Comparison of ENCODE assay signal across 1 cellular context in the genomic region with DNA sequence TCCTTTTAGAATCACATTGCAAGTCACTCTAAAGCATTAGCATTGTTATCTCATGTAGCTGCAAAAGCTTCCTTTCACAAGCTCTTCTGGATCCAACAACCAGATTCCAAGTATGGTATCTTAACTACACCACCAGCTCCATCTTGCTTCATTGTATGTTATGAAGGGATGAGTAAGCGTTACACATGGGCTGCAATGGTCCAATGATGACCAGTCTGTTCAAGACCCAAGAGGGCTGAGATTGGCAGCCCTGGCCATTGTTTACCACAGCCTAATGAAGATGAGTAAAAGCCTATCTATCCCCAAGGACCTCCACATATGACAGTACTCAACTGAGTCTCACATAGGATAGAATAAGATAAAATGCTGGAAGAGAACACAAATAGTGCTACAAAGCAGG.
TF ChIP-seq lines count a peak whose summit lies in the region.

No MANE protein-coding gene starts in this region.

TF ChIP-seq in K562, 482 proteins besides CTCF, POLR2A, EP300 and RAD21 (continued from another document and continues in another):
- TF ChIP-seq, protein P1, sequence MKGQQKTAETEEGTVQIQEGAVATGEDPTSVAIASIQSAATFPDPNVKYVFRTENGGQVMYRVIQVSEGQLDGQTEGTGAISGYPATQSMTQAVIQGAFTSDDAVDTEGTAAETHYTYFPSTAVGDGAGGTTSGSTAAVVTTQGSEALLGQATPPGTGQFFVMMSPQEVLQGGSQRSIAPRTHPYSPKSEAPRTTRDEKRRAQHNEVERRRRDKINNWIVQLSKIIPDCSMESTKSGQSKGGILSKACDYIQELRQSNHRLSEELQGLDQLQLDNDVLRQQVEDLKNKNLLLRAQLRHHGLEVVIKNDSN (CRISPR knock-in tag; IDR thresholded peaks at IDR 0.05), result 0 out of 2 replicates have a peak, but pooled peaks have one; percentile 29
- peak; percentile 64; the same call in 1 of the 2 replicates for TF ChIP-seq NFE2 (IDR thresholded peaks at IDR 0.05; ENCODE audit: low read depth)
- no peak for TF ChIP-seq JUN (IDR thresholded peaks at IDR 0.05; ENCODE audit: borderline replicate concordance, low read depth, low read length)
- TF ChIP-seq JUN (CRISPR knock-in tag; IDR thresholded peaks at IDR 0.05; ENCODE audit: borderline replicate concordance), result no peak
- TF ChIP-seq SMARCE1 (IDR thresholded peaks at IDR 0.05), result no peak
- TF ChIP-seq EZH2 (IDR thresholded peaks at IDR 0.05; ENCODE audit: borderline replicate concordance, low read depth, low read length), result no peak
- TF ChIP-seq ZNF785 (CRISPR knock-in tag; IDR thresholded peaks at IDR 0.05), result no peak
- no peak for TF ChIP-seq PHTF2 (CRISPR knock-in tag; IDR thresholded peaks at IDR 0.05)
- TF ChIP-seq, protein P2, sequence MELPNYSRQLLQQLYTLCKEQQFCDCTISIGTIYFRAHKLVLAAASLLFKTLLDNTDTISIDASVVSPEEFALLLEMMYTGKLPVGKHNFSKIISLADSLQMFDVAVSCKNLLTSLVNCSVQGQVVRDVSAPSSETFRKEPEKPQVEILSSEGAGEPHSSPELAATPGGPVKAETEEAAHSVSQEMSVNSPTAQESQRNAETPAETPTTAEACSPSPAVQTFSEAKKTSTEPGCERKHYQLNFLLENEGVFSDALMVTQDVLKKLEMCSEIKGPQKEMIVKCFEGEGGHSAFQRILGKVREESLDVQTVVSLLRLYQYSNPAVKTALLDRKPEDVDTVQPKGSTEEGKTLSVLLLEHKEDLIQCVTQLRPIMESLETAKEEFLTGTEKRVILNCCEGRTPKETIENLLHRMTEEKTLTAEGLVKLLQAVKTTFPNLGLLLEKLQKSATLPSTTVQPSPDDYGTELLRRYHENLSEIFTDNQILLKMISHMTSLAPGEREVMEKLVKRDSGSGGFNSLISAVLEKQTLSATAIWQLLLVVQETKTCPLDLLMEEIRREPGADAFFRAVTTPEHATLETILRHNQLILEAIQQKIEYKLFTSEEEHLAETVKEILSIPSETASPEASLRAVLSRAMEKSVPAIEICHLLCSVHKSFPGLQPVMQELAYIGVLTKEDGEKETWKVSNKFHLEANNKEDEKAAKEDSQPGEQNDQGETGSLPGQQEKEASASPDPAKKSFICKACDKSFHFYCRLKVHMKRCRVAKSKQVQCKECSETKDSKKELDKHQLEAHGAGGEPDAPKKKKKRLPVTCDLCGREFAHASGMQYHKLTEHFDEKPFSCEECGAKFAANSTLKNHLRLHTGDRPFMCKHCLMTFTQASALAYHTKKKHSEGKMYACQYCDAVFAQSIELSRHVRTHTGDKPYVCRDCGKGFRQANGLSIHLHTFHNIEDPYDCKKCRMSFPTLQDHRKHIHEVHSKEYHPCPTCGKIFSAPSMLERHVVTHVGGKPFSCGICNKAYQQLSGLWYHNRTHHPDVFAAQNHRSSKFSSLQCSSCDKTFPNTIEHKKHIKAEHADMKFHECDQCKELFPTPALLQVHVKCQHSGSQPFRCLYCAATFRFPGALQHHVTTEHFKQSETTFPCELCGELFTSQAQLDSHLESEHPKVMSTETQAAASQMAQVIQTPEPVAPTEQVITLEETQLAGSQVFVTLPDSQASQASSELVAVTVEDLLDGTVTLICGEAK (IDR thresholded peaks at IDR 0.05), result no peak
- TF ChIP-seq, protein P2 (CRISPR knock-in tag; IDR thresholded peaks at IDR 0.05), result no peak
- no peak for TF ChIP-seq ZNF57 (CRISPR knock-in tag; IDR thresholded peaks at IDR 0.05)
- TF ChIP-seq DPF2 (IDR thresholded peaks at IDR 0.05), result no peak
- TF ChIP-seq ZNF717 (CRISPR knock-in tag; IDR thresholded peaks at IDR 0.05), result no peak
- TF ChIP-seq CHD2 (IDR thresholded peaks at IDR 0.05; ENCODE audit: low read depth, low read length), result no peak
- TF ChIP-seq, protein P3, sequence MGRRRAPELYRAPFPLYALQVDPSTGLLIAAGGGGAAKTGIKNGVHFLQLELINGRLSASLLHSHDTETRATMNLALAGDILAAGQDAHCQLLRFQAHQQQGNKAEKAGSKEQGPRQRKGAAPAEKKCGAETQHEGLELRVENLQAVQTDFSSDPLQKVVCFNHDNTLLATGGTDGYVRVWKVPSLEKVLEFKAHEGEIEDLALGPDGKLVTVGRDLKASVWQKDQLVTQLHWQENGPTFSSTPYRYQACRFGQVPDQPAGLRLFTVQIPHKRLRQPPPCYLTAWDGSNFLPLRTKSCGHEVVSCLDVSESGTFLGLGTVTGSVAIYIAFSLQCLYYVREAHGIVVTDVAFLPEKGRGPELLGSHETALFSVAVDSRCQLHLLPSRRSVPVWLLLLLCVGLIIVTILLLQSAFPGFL (CRISPR knock-in tag; IDR thresholded peaks at IDR 0.05), result no peak
- TF ChIP-seq PHF8 (IDR thresholded peaks at IDR 0.05; ENCODE audit: borderline replicate concordance, low read length), result no peak
- TF ChIP-seq, protein P4, sequence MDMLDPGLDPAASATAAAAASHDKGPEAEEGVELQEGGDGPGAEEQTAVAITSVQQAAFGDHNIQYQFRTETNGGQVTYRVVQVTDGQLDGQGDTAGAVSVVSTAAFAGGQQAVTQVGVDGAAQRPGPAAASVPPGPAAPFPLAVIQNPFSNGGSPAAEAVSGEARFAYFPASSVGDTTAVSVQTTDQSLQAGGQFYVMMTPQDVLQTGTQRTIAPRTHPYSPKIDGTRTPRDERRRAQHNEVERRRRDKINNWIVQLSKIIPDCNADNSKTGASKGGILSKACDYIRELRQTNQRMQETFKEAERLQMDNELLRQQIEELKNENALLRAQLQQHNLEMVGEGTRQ (CRISPR knock-in tag; IDR thresholded peaks at IDR 0.05), result peak; percentile 20; the same call in 1 of the 2 replicates
- TF ChIP-seq, protein P5, sequence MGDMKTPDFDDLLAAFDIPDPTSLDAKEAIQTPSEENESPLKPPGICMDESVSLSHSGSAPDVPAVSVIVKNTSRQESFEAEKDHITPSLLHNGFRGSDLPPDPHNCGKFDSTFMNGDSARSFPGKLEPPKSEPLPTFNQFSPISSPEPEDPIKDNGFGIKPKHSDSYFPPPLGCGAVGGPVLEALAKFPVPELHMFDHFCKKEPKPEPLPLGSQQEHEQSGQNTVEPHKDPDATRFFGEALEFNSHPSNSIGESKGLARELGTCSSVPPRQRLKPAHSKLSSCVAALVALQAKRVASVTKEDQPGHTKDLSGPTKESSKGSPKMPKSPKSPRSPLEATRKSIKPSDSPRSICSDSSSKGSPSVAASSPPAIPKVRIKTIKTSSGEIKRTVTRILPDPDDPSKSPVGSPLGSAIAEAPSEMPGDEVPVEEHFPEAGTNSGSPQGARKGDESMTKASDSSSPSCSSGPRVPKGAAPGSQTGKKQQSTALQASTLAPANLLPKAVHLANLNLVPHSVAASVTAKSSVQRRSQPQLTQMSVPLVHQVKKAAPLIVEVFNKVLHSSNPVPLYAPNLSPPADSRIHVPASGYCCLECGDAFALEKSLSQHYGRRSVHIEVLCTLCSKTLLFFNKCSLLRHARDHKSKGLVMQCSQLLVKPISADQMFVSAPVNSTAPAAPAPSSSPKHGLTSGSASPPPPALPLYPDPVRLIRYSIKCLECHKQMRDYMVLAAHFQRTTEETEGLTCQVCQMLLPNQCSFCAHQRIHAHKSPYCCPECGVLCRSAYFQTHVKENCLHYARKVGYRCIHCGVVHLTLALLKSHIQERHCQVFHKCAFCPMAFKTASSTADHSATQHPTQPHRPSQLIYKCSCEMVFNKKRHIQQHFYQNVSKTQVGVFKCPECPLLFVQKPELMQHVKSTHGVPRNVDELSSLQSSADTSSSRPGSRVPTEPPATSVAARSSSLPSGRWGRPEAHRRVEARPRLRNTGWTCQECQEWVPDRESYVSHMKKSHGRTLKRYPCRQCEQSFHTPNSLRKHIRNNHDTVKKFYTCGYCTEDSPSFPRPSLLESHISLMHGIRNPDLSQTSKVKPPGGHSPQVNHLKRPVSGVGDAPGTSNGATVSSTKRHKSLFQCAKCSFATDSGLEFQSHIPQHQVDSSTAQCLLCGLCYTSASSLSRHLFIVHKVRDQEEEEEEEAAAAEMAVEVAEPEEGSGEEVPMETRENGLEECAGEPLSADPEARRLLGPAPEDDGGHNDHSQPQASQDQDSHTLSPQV (IDR thresholded peaks at IDR 0.05), result peak; percentile 75
- TF ChIP-seq KDM5B (IDR thresholded peaks at IDR 0.05; ENCODE audit: insufficient replicate concordance, low read depth, low read length), result no peak
- no peak for TF ChIP-seq KDM4B (IDR thresholded peaks at IDR 0.05; ENCODE audit: borderline replicate concordance in 2 of 2, low read depth in 1 of 2)
- TF ChIP-seq SMARCA4 (IDR thresholded peaks at IDR 0.05), result 0 out of 2 replicates have a peak, but pooled peaks have one; percentile 22
- peak; percentile 43; the same call in 1 of the 2 replicates for TF ChIP-seq FOSL1 (tag; conservative IDR thresholded peaks at IDR 0.05)
- TF ChIP-seq ZFP30 (CRISPR knock-in tag; IDR thresholded peaks at IDR 0.05; ENCODE audit: borderline replicate concordance), result no peak
- no peak for TF ChIP-seq HDAC6 (IDR thresholded peaks at IDR 0.05; ENCODE audit: low read depth, low read length)
- no peak for TF ChIP-seq DIDO1 (tag; IDR thresholded peaks at IDR 0.05; ENCODE audit: low read depth)
- TF ChIP-seq PHF21A (IDR thresholded peaks at IDR 0.05; ENCODE audit: borderline replicate concordance, low read depth), result no peak
- TF ChIP-seq, protein P6, sequence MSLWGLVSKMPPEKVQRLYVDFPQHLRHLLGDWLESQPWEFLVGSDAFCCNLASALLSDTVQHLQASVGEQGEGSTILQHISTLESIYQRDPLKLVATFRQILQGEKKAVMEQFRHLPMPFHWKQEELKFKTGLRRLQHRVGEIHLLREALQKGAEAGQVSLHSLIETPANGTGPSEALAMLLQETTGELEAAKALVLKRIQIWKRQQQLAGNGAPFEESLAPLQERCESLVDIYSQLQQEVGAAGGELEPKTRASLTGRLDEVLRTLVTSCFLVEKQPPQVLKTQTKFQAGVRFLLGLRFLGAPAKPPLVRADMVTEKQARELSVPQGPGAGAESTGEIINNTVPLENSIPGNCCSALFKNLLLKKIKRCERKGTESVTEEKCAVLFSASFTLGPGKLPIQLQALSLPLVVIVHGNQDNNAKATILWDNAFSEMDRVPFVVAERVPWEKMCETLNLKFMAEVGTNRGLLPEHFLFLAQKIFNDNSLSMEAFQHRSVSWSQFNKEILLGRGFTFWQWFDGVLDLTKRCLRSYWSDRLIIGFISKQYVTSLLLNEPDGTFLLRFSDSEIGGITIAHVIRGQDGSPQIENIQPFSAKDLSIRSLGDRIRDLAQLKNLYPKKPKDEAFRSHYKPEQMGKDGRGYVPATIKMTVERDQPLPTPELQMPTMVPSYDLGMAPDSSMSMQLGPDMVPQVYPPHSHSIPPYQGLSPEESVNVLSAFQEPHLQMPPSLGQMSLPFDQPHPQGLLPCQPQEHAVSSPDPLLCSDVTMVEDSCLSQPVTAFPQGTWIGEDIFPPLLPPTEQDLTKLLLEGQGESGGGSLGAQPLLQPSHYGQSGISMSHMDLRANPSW (CRISPR knock-in tag; IDR thresholded peaks at IDR 0.05), result no peak
- TF ChIP-seq FUS (optimal IDR thresholded peaks at IDR 0.05; ENCODE audit: low read depth, low read length), result no peak
- no peak for TF ChIP-seq ZNF699 (CRISPR knock-in tag; IDR thresholded peaks at IDR 0.05; ENCODE audit: insufficient replicate concordance)
- TF ChIP-seq TEAD1 (CRISPR knock-in tag; IDR thresholded peaks at IDR 0.05), result no peak
- TF ChIP-seq, protein P7, sequence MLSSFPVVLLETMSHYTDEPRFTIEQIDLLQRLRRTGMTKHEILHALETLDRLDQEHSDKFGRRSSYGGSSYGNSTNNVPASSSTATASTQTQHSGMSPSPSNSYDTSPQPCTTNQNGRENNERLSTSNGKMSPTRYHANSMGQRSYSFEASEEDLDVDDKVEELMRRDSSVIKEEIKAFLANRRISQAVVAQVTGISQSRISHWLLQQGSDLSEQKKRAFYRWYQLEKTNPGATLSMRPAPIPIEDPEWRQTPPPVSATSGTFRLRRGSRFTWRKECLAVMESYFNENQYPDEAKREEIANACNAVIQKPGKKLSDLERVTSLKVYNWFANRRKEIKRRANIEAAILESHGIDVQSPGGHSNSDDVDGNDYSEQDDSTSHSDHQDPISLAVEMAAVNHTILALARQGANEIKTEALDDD (IDR thresholded peaks at IDR 0.05), result no peak
- no peak for TF ChIP-seq SIX5 (IDR thresholded peaks at IDR 0.05; ENCODE audit: borderline replicate concordance in 1 of 2, insufficient read depth in 1 of 2, low read depth in 1 of 2, low read length in 2 of 2)
- no peak for TF ChIP-seq MED1 (CRISPR knock-in tag; IDR thresholded peaks at IDR 0.05; ENCODE audit: borderline replicate concordance)
- TF ChIP-seq NCOA2 (IDR thresholded peaks at IDR 0.05; ENCODE audit: partially characterized antibody in 2 of 2), result no peak
- TF ChIP-seq SOX6 (IDR thresholded peaks at IDR 0.05), result peak; percentile 43; the same call in 1 of the 2 replicates
- TF ChIP-seq, protein P8, sequence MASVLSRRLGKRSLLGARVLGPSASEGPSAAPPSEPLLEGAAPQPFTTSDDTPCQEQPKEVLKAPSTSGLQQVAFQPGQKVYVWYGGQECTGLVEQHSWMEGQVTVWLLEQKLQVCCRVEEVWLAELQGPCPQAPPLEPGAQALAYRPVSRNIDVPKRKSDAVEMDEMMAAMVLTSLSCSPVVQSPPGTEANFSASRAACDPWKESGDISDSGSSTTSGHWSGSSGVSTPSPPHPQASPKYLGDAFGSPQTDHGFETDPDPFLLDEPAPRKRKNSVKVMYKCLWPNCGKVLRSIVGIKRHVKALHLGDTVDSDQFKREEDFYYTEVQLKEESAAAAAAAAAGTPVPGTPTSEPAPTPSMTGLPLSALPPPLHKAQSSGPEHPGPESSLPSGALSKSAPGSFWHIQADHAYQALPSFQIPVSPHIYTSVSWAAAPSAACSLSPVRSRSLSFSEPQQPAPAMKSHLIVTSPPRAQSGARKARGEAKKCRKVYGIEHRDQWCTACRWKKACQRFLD (CRISPR knock-in tag; IDR thresholded peaks at IDR 0.05), result no peak
- TF ChIP-seq MAFF (IDR thresholded peaks at IDR 0.05; ENCODE audit: low read length), result peak; percentile 1; the same call in 1 of the 2 replicates
- TF ChIP-seq SNIP1 (IDR thresholded peaks at IDR 0.05; ENCODE audit: low read depth), result no peak
- TF ChIP-seq TEAD4 (IDR thresholded peaks at IDR 0.05; ENCODE audit: low read length), result peak; percentile 11; the same call in 1 of the 2 replicates
- TF ChIP-seq TEAD4 (CRISPR knock-in tag; IDR thresholded peaks at IDR 0.05; ENCODE audit: borderline replicate concordance), result no peak
